In genomic region chr18:57088883-57089282, GRCh38 we compare ENCODE assay signal across 27 cellular contexts. TPM values are rescaled to one million over a fixed set of nuclear protein-coding genes. Genes with fewer than 3 reads are reported as not detected.
A peak's percentile ranks its signal among the peaks of the same experiment; 100 is the strongest.
DNase-seq lines count a peak whose midpoint lies in the region; FAIRE-seq and TF ChIP-seq lines count a peak whose summit lies in the region.
"Had no signal": no experiment of that assay in that cellular context is flagged by ENCODE, and none has a peak within 500 bp of the region (broad histone marks: within the 10 kb centered on the region; RNA-seq: fewer than 3 reads in every experiment).

No MANE protein-coding gene starts in this region.

- H2BK12ac ChIP-seq in H1 (ENCODE audit: low read depth, low read length) = no peak overlapping the region

- H3K9me3 ChIP-seq in H1 (ENCODE audit: insufficient read depth in 2 of 2, low read depth in 1 of 2, low read length in 1 of 2) = no peaks in the 10 kb centered on the region
- H3K9me3 ChIP-seq in A673 (ENCODE audit: low read depth, low read length, poor library complexity, severe bottlenecking) = no peaks in the 10 kb centered on the region
- H3K9me3 ChIP-seq: left lung, SJSA1, transverse colon had no signal

- H2BK120ac ChIP-seq in H1 (replicated peaks; ENCODE audit: low read depth, low read length) = no peak overlapping the region

- no peaks in the 10 kb centered on the region for H3K79me1 ChIP-seq in H1 (ENCODE audit: low read depth, low read length)

- peaks cover 0 to 2% (median 0%) of the 10 kb centered on the region in 4 experiments; a peak in 1 of 7 replicates for H3K27me3 ChIP-seq in H1 (replicated peaks in 1 of 4; ENCODE audit: control insufficient read depth in 3 of 4, extremely low read depth in 1 of 4, insufficient read depth in 3 of 4, low read length in 3 of 4)
- H3K27me3 ChIP-seq in A673 (replicated peaks; ENCODE audit: insufficient read depth, low read depth, low read length, poor library complexity) = peaks cover 9% of the 10 kb centered on the region
- H3K27me3 ChIP-seq: left lung, transverse colon had no signal

- H3K18ac ChIP-seq in H1 (ENCODE audit: extremely low read depth, low read length) = peak overlapping the region; percentile 11; the same call in 1 of the 2 replicates

- H3K4ac ChIP-seq in H1 (replicated peaks; ENCODE audit: insufficient read length, low read depth, low read length) = no peak overlapping the region

- H3K4me2 ChIP-seq in H1 (ENCODE audit: insufficient read depth in 1 of 2, low read depth in 2 of 2, low read length in 2 of 2) = no peak overlapping the region

- H3K36me3 Mint-ChIP-seq in Calu3 (ENCODE audit: insufficient read depth, unreplicated experiment) (no peaks in the 10 kb centered on the region), type B pancreatic cell (no peaks in the 10 kb centered on the region)

- H3K4me3 Mint-ChIP-seq in Calu3 (ENCODE audit: low read depth, unreplicated experiment) = no peak overlapping the region
- H3K4me3 Mint-ChIP-seq in type B pancreatic cell = no peak overlapping the region
- H3K4me3 Mint-ChIP-seq: endodermal cell; neural crest cell; stimulated activated naive CD8-positive, alpha-beta T cell treated with anti-CD3 and anti-CD28 coated beads, Interleukin-15, amount 100 ng/mL, for 72 hours had no signal

- H3K27ac Mint-ChIP-seq in Calu3 (ENCODE audit: unreplicated experiment) (peak overlapping the region; percentile 79), type B pancreatic cell (no peak overlapping the region)
- H3K27ac Mint-ChIP-seq: endodermal cell; stimulated activated naive CD8-positive, alpha-beta T cell treated with anti-CD3 and anti-CD28 coated beads, Interleukin-15, amount 100 ng/mL, for 72 hours had no signal

- H2AFZ ChIP-seq in H1 (ENCODE audit: low read length) = no peak overlapping the region

- TF ChIP-seq RAD21 in H1 (IDR thresholded peaks at IDR 0.05 in 1 of 2, conservative IDR thresholded peaks at IDR 0.05 in 1 of 2; ENCODE audit: low read depth in 2 of 2, low read length in 2 of 2) = no peak

- TF ChIP-seq POLR2A in H1 (IDR thresholded peaks at IDR 0.05; ENCODE audit: control extremely low read depth in 1 of 2, low read depth in 2 of 2, low read length in 2 of 2) (no peak), H54 (IDR thresholded peaks at IDR 0.05; ENCODE audit: low read depth, low read length) (no peak)

- H3K23ac ChIP-seq in H1 (ENCODE audit: insufficient read length) = no peak overlapping the region

- H3K4me1 Mint-ChIP-seq in Calu3 (ENCODE audit: low read depth, unreplicated experiment) (peaks cover 57% of the 10 kb centered on the region), type B pancreatic cell (ENCODE audit: unreplicated experiment) (peaks cover 4% of the 10 kb centered on the region)

- no peak overlapping the region for H4K91ac ChIP-seq in H1 (replicated peaks; ENCODE audit: insufficient read length, low read length)

- H2AK5ac ChIP-seq in H1 (ENCODE audit: low read depth, low read length) = no peak overlapping the region

- H3K4me1 ChIP-seq in H1 (replicated peaks in 1 of 4; ENCODE audit: control insufficient read depth in 3 of 4, insufficient read depth in 4 of 4, low read length in 3 of 4) (peaks cover 1 to 18% (median 11%) of the 10 kb centered on the region in 4 experiments; a peak in 4 of 7 replicates), A673 (ENCODE audit: insufficient read depth, low read length, poor library complexity, severe bottlenecking) (peaks cover 9% of the 10 kb centered on the region)
- H3K4me1 ChIP-seq: left lung, SJSA1, transverse colon had no signal

- TF ChIP-seq EP300 in H1 (IDR thresholded peaks at IDR 0.05; ENCODE audit: borderline replicate concordance in 1 of 2, low read depth in 2 of 2, low read length in 2 of 2) = no peak

- H3K36me3 ChIP-seq in H1 (ENCODE audit: control insufficient read depth in 2 of 4, insufficient read depth in 4 of 4, low read length in 3 of 4) (no peaks in the 10 kb centered on the region), A673 (ENCODE audit: insufficient read depth, low read length, poor library complexity, severe bottlenecking) (no peaks in the 10 kb centered on the region)
- H3K36me3 ChIP-seq: left lung, SJSA1, transverse colon had no signal

- DNase-seq in Calu3 (peak; percentile 14), GM18507 (ENCODE audit: extremely low spot score, insufficient read length, low read depth) (no peak), NCI-H2107 treated with DMSO at 0.1 percent for 48 hours (lab: John Stamatoyannopoulos, UW; ENCODE audit: unreplicated experiment) (peak; percentile 97), H1 (ENCODE audit: low read depth in 1 of 2, low spot score in 2 of 2) (no peak), type B pancreatic cell (ENCODE audit: extremely low spot score, unreplicated experiment) (no peak), T-helper 2 cell (no peak), A673 (ENCODE audit: low spot score) (no peak), H54 (ENCODE audit: insufficient read length, low spot score) (no peak)
- DNase-seq: activated CD4-positive, alpha-beta T cell treated with anti-CD3 and anti-CD28 coated beads, Interleukin-2, amount 50 U/mL, for 48 hours; activated gamma-delta T cell; AML-193; endodermal cell; GF-D8; left lung; NCI-H2081; stimulated activated naive CD8-positive, alpha-beta T cell treated with anti-CD3 and anti-CD28 coated beads, Interleukin-15, amount 100 ng/mL, for 72 hours; transverse colon had no signal

- H4K8ac ChIP-seq in H1 (ENCODE audit: extremely low read depth, insufficient read depth, low read length) = no peak overlapping the region

- no peak overlapping the region; the same call in 1 of the 2 replicates for H2BK15ac ChIP-seq in H1 (ENCODE audit: low read length)

- POLR2A ChIA-PET in H1 (lab: Charles Lee; ENCODE audit: partially characterized antibody) = no interaction called here
- POLR2A ChIA-PET in A673 (lab: Charles Lee; ENCODE audit: low non-redundant PET) = interaction anchor here (0.7 kb wide), 1 partner anchor 13 kb away, joined by 4 read pairs; no protein-coding TSS in a partner anchor

- no peaks in the 10 kb centered on the region for H3K79me2 ChIP-seq in H1 (ENCODE audit: control insufficient read depth in 1 of 2, insufficient read depth in 2 of 2, low read length in 2 of 2)

- no peak for TF ChIP-seq CTCF in Calu3 (IDR thresholded peaks at IDR 0.05; ENCODE audit: unreplicated experiment)
- TF ChIP-seq CTCF in H1 (IDR thresholded peaks at IDR 0.05; ENCODE audit: control extremely low read depth in 1 of 3, insufficient read depth in 1 of 3, low read depth in 1 of 3, low read length in 3 of 3) = no peak
- no peak for TF ChIP-seq CTCF in type B pancreatic cell (conservative IDR thresholded peaks at IDR 0.05)
- TF ChIP-seq CTCF in A673 (conservative IDR thresholded peaks at IDR 0.05; ENCODE audit: low read depth, low read length) = no peak

- peak; percentile 58 for FAIRE-seq in GM18507 (lab: Jason Lieb, UNC)
- FAIRE-seq in H1 (lab: Jason Lieb, UNC) = no peak
- FAIRE-seq in H54 (lab: Jason Lieb, UNC) = no peak
- FAIRE-seq: bronchial epithelial cell, RCC 7860 had no signal

- no TSS peak for BruUV-seq in Calu3 (replicated peaks; lab: Mats Ljungman, UMichigan)
- BruUV-seq in A673 (replicated peaks; lab: Mats Ljungman, UMichigan) = no TSS peak

- H4K5ac ChIP-seq in H1 (ENCODE audit: insufficient read length, low read depth, low read length) = no peak overlapping the region

- no peak overlapping the region for H3K9ac ChIP-seq in H1 (replicated peaks in 1 of 4; ENCODE audit: extremely low read depth in 1 of 4, low read depth in 3 of 4, low read length in 3 of 4)

- no peak overlapping the region for H2BK20ac ChIP-seq in H1 (ENCODE audit: low read length)

- H4K20me1 ChIP-seq in H1 (replicated peaks in 1 of 2; ENCODE audit: control insufficient read depth in 1 of 2, insufficient read depth in 2 of 2, low read length in 2 of 2) = no peaks in the 10 kb centered on the region

- H3K4me3 ChIP-seq in H1 (ENCODE audit: extremely low read depth in 1 of 4, insufficient read depth in 2 of 4, low read depth in 3 of 4, low read length in 4 of 4) (no peak overlapping the region), A673 (ENCODE audit: low read depth, low read length, poor library complexity, severe bottlenecking) (no peak overlapping the region)
- H3K4me3 ChIP-seq: coronary artery, left lung, SJSA1, skin epidermis, transverse colon had no signal

- WGBS in H1 (ENCODE audit: extremely low coverage in 1 of 2, insufficient coverage in 1 of 2, insufficient read length in 1 of 2, insufficient replicate concordance in 2 of 2, low coverage in 1 of 2, low lambda C conversion rate in 2 of 2, missing lambda C conversion rate in 1 of 2), 2 experiments = 78% methylated on average over 5 of the region's 5 CpGs; no CpG with 5 or more reads in 1 of the 2 experiments

- intact Hi-C loops in Calu3 (cut with micrococcal nuclease; ENCODE audit: unreplicated experiment) (loop anchor here (5.0 kb wide), 2 partner anchors 133 to 353 kb away; no protein-coding TSS in a partner anchor), A673 (cut with micrococcal nuclease; ENCODE audit: unreplicated experiment) (no loop called here)

- H3K27ac ChIP-seq in H1 (ENCODE audit: low read depth, low read length) (no peak overlapping the region), A673 (ENCODE audit: low read depth, low read length, poor library complexity, severe bottlenecking) (no peak overlapping the region)
- H3K27ac ChIP-seq: coronary artery, left lung, SJSA1, skin epidermis, transverse colon had no signal

- no peak overlapping the region for H3K14ac ChIP-seq in H1 (ENCODE audit: insufficient read length)

- H3K9me3 Mint-ChIP-seq in Calu3 (ENCODE audit: low read depth, unreplicated experiment) = peaks cover 2% of the 10 kb centered on the region
- no peaks in the 10 kb centered on the region for H3K9me3 Mint-ChIP-seq in type B pancreatic cell
- H3K9me3 Mint-ChIP-seq: stimulated activated naive CD8-positive, alpha-beta T cell treated with anti-CD3 and anti-CD28 coated beads, Interleukin-15, amount 100 ng/mL, for 72 hours had no signal

- H3K27me3 Mint-ChIP-seq in Calu3 (ENCODE audit: unreplicated experiment) (no peaks in the 10 kb centered on the region), type B pancreatic cell (peaks cover 35% of the 10 kb centered on the region)

- CTCF ChIA-PET in Calu3 (lab: Charles Lee) = no interaction called here
- CTCF ChIA-PET in H1 (lab: Charles Lee; ENCODE audit: partially characterized antibody) = no interaction called here
- CTCF ChIA-PET in A673 (lab: Charles Lee) = no interaction called here

- no peaks in the 10 kb centered on the region for H3K23me2 ChIP-seq in H1 (ENCODE audit: low read depth, low read length)

- no peak overlapping the region for H3K56ac ChIP-seq in H1 (replicated peaks; ENCODE audit: insufficient read length, low read depth, low read length)

- no peak overlapping the region for H2BK5ac ChIP-seq in H1 (ENCODE audit: low read depth, low read length)

RNA-seq across cellular contexts. Expression of gene BOD1L2, which starts 58.0 kb away (rescaled TPM):
- total RNA-seq in Calu3 (2022) (not detected in 2 replicates), type B pancreatic cell (ENCODE audit: low replicate concordance) (not detected in 2 replicates), A673 (2021) (not detected in 2 replicates)
- total RNA-seq in H1 (2021; fragmentation: NEBNext Ultra II Directional; extraction: Animal tissue kit (Norgen Biotek cat#: 25700)) = not detected in 2 replicates
- polyA plus RNA-seq in H1 (2011; rRNA removed) = not detected in 2 replicates
- not detected for polyA plus RNA-seq in H1 (2011; cell fraction: cytosol; rRNA removed)
- polyA plus RNA-seq in H1 (2011; cell fraction: nucleus; rRNA removed) = 0.07 TPM
- not detected in 4 replicates for polyA plus RNA-seq in H1 (2012, experiment 1 of 2)
- polyA plus RNA-seq in H1 (2012, experiment 2 of 2) = not detected
- not detected for polyA plus RNA-seq in H1 (2013, experiment 1 of 2)
- polyA plus RNA-seq in H1 (2013, experiment 2 of 2) = not detected
- polyA minus RNA-seq in H1 (2011; rRNA and poly(A)+ RNA removed) = 0.06 TPM in 1 of 2 replicates, not detected in the other
- not detected for polyA minus RNA-seq in H1 (2011; cell fraction: cytosol; rRNA and poly(A)+ RNA removed)
- polyA minus RNA-seq in H1 (2011; cell fraction: nucleus; rRNA and poly(A)+ RNA removed) = 0.20 TPM
- total RNA-seq: bronchial epithelial cell; fibroblast of lung; left lung; neural crest cell; pulmonary artery endothelial cell; SJSA1; T-helper 2 cell treated with Interferon-gamma antibody and Interleukin-4, amounts not matched to agents 100 ng/mL and 5 ng/mL, for 36 hours; transverse colon had no signal
- polyA plus RNA-seq: adipose tissue, fibroblast of lung had no signal

Comparison
In these comparisons a context has a peak if more than half of its experiments do, and no peak if none do; other contexts are left out.
1. DNase-seq: peak in Calu3 (single experiment) and NCI-H2107 treated with DMSO at 0.1 percent for 48 hours (single experiment); none in GM18507 (single experiment), H1 (0 of 2), type B pancreatic cell (single experiment), T-helper 2 cell (0 of 5), A673 (single experiment) and H54 (single experiment).